Comparison of ENCODE assay signal across 22 cellular contexts in genomic region chr6:133394630-133395029, GRCh38.
"Had no signal": no experiment of that assay in that cellular context is flagged by ENCODE, and none has a peak within 500 bp of the region (broad histone marks: within the 10 kb centered on the region; RNA-seq: fewer than 3 reads in every experiment).

No MANE protein-coding gene starts in this region.

- H3K36me3 ChIP-seq: Peyer's patch had no signal

- H3K4me1 ChIP-seq: Peyer's patch had no signal

- H3K9me3 ChIP-seq: Peyer's patch had no signal

- ATAC-seq: activated T-cell treated with anti-CD3 and anti-CD28 coated beads, Interleukin-2, amount 50 U/mL, for 4 hours; T-cell had no signal

- H3K27me3 ChIP-seq: Peyer's patch had no signal

- H3K27ac ChIP-seq: Peyer's patch, RWPE1, VCaP had no signal

- DNase-seq: activated CD4-positive, alpha-beta memory T cell treated with anti-CD3 and anti-CD28 coated beads for 36 hours; activated CD4-positive, alpha-beta T cell treated with anti-CD3 and anti-CD28 coated beads, Interleukin-2, amount 10 ng/mL, durations not matched to agents 7 days and 5 days; activated CD4-positive, CD25-positive, alpha-beta regulatory T cell; activated CD8-positive, alpha-beta memory T cell treated with anti-CD3 and anti-CD28 coated beads for 24 hours; activated effector memory CD4-positive, alpha-beta T cell treated with anti-CD3 and anti-CD28 coated beads, Interleukin-2, amount 50 U/mL, for 16 hours; activated naive CD4-positive, alpha-beta T cell treated with anti-CD3 and anti-CD28 coated beads for 36 hours; activated T-cell treated with anti-CD3 and anti-CD28 coated beads, Interleukin-2, amount 50 U/mL, for 4 hours; amygdala; Kasumi-1; KBM-7; NCI-H1048; NCI-H187 treated with DMSO at 0.1 percent for 48 hours; NCI-H2081 treated with DMSO at 0.1 percent for 48 hours; NCI-H446; NCI-H524; Peyer's patch; SHP77 treated with DMSO at 0.1 percent for 48 hours; T-cell; T-helper 2 cell; T1000 had no signal

- H3K4me3 ChIP-seq: Peyer's patch had no signal
